In the genomic region with DNA sequence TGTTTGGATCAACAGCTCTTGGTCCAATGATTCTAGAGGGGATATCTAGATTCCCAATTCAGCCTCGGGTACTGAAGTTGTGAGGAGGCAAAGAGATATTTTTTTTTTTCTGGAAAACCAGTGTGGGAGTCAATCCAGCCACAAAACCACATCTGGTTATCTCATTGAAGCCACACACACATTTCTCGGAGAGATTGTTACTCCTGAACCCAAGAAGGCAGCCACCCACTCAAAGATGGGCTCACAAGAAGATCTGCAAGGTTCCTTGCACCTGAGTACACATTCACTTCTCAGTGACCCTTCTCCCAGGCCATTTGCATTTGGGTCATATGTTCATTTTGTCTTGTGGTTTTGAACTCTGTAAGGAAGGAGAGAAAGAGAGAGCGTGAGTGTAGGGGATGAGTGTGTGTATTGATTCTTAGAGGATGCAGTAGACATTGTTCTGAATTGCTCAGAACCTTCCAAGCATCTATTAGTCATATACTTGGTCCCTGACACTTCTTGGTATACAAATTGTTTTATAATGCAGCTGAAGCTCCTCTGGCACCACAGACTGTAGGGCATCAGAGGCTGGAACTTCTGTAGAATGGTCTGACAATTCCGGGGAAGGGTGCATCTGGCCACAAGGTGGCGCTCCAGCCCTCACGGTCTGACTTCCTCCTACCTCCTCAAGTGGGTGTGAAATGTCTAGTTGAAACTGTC, we compare ENCODE assay signal across 1 cellular context.
A peak's percentile ranks its signal among the peaks of the same experiment; 100 is the strongest.
TF ChIP-seq lines count a peak whose summit lies in the region.

No MANE protein-coding gene starts in this region.

TF ChIP-seq in K562, 482 proteins besides CTCF, POLR2A, EP300 and RAD21 (continued from another document and continues in another):
- TF ChIP-seq ZNF398 (CRISPR knock-in tag; IDR thresholded peaks at IDR 0.05) (no peak), TARDBP (IDR thresholded peaks at IDR 0.05) (0 out of 2 replicates have a peak, but pooled peaks have one; percentile 37), ZNF717 (CRISPR knock-in tag; IDR thresholded peaks at IDR 0.05) (no peak), ZKSCAN1 (IDR thresholded peaks at IDR 0.05; ENCODE audit: low read depth, low read length) (no peak; the same call in 1 of the 2 replicates), GTF2A2 (tag; IDR thresholded peaks at IDR 0.05) (no peak), ILK (tag; IDR thresholded peaks at IDR 0.05; ENCODE audit: borderline replicate concordance, low read depth) (no peak), ETV6 (IDR thresholded peaks at IDR 0.05; ENCODE audit: borderline replicate concordance in 1 of 2, low read depth in 2 of 2, low read length in 1 of 2) (no peak), ETV6 (CRISPR knock-in tag; IDR thresholded peaks at IDR 0.05; ENCODE audit: borderline replicate concordance) (no peak), SRSF9 (IDR thresholded peaks at IDR 0.05; ENCODE audit: borderline replicate concordance, low read depth, low read length) (no peak), TEAD4 (IDR thresholded peaks at IDR 0.05; ENCODE audit: low read length) (peak; percentile 96), TEAD4 (CRISPR knock-in tag; IDR thresholded peaks at IDR 0.05; ENCODE audit: borderline replicate concordance) (no peak), ZBTB33 (CRISPR knock-in tag; IDR thresholded peaks at IDR 0.05) (0 out of 2 replicates have a peak, but pooled peaks have one; percentile 19), WHSC1 (IDR thresholded peaks at IDR 0.05; ENCODE audit: low read length) (no peak), ZNF197 (CRISPR knock-in tag; IDR thresholded peaks at IDR 0.05; ENCODE audit: low read depth) (no peak), FOXM1 (IDR thresholded peaks at IDR 0.05; ENCODE audit: low read depth) (peak; percentile 88), FOXM1 (CRISPR knock-in tag; IDR thresholded peaks at IDR 0.05; ENCODE audit: low read depth) (no peak), ZNF12 (CRISPR knock-in tag; IDR thresholded peaks at IDR 0.05) (no peak), ZC3H8 (IDR thresholded peaks at IDR 0.05) (no peak), ZNF263 (CRISPR knock-in tag; IDR thresholded peaks at IDR 0.05; ENCODE audit: borderline replicate concordance) (no peak), SAFB2 (IDR thresholded peaks at IDR 0.05; ENCODE audit: borderline replicate concordance, low read depth, low read length, severe bottlenecking) (no peak), TCF7 (IDR thresholded peaks at IDR 0.05; ENCODE audit: borderline replicate concordance) (0 out of 2 replicates have a peak, but pooled peaks have one; percentile 20), SREBF1 (IDR thresholded peaks at IDR 0.05; ENCODE audit: borderline replicate concordance, low read depth, low read length) (no peak), FOXA3 (CRISPR knock-in tag; conservative IDR thresholded peaks at IDR 0.05 in 1 of 2, IDR thresholded peaks at IDR 0.05 in 1 of 2) (peak in 1 of 2 experiments; percentile 77; a peak in 2 of 4 replicates), HDAC8 (tag; IDR thresholded peaks at IDR 0.05) (no peak), MXI1 (IDR thresholded peaks at IDR 0.05; ENCODE audit: low read depth, low read length) (no peak), RB1 (IDR thresholded peaks at IDR 0.05; ENCODE audit: low read depth) (peak; percentile 58), ZNF644 (tag; IDR thresholded peaks at IDR 0.05; ENCODE audit: low read depth) (no peak), ZNF212 (CRISPR knock-in tag; IDR thresholded peaks at IDR 0.05) (no peak), GTF2B (IDR thresholded peaks at IDR 0.05; ENCODE audit: extremely low read depth, insufficient read length) (no peak), ZNF695 (CRISPR knock-in tag; IDR thresholded peaks at IDR 0.05) (no peak), ZNF175 (CRISPR knock-in tag; IDR thresholded peaks at IDR 0.05; ENCODE audit: low read depth) (0 out of 2 replicates have a peak, but pooled peaks have one; percentile 40), PML (IDR thresholded peaks at IDR 0.05; ENCODE audit: low read length) (peak; percentile 93), CSDE1 (IDR thresholded peaks at IDR 0.05) (no peak), GATA2 (CRISPR knock-in tag; IDR thresholded peaks at IDR 0.05) (peak; percentile 85), TCF15 (CRISPR knock-in tag; IDR thresholded peaks at IDR 0.05) (no peak), ATF6 (CRISPR knock-in tag; IDR thresholded peaks at IDR 0.05) (peak; percentile 79), GATAD2B (IDR thresholded peaks at IDR 0.05; ENCODE audit: borderline replicate concordance) (no peak), ZNF140 (CRISPR knock-in tag; IDR thresholded peaks at IDR 0.05) (no peak), SMAD2 (IDR thresholded peaks at IDR 0.05; ENCODE audit: low read depth, low read length) (no peak), MAX (CRISPR knock-in tag; IDR thresholded peaks at IDR 0.05) (no peak), ZNF23 (CRISPR knock-in tag; IDR thresholded peaks at IDR 0.05) (no peak), RAD51 (IDR thresholded peaks at IDR 0.05; ENCODE audit: borderline replicate concordance, low read depth) (no peak), CCNT2 (IDR thresholded peaks at IDR 0.05; ENCODE audit: borderline replicate concordance, extremely low read depth, insufficient read length, low read depth, low read length) (peak; percentile 51), ATF2 (CRISPR knock-in tag; IDR thresholded peaks at IDR 0.05) (no peak), FOSL1 (tag; conservative IDR thresholded peaks at IDR 0.05) (peak; percentile 55), SNRNP70 (optimal IDR thresholded peaks at IDR 0.05; ENCODE audit: low read depth, low read length) (no peak), SAP30 (IDR thresholded peaks at IDR 0.05; ENCODE audit: borderline replicate concordance, insufficient read depth, low read depth, low read length, poor library complexity, severe bottlenecking) (no peak), ZC3H4 (CRISPR knock-in tag; IDR thresholded peaks at IDR 0.05; ENCODE audit: borderline replicate concordance) (no peak)
- TF ChIP-seq, protein P1, sequence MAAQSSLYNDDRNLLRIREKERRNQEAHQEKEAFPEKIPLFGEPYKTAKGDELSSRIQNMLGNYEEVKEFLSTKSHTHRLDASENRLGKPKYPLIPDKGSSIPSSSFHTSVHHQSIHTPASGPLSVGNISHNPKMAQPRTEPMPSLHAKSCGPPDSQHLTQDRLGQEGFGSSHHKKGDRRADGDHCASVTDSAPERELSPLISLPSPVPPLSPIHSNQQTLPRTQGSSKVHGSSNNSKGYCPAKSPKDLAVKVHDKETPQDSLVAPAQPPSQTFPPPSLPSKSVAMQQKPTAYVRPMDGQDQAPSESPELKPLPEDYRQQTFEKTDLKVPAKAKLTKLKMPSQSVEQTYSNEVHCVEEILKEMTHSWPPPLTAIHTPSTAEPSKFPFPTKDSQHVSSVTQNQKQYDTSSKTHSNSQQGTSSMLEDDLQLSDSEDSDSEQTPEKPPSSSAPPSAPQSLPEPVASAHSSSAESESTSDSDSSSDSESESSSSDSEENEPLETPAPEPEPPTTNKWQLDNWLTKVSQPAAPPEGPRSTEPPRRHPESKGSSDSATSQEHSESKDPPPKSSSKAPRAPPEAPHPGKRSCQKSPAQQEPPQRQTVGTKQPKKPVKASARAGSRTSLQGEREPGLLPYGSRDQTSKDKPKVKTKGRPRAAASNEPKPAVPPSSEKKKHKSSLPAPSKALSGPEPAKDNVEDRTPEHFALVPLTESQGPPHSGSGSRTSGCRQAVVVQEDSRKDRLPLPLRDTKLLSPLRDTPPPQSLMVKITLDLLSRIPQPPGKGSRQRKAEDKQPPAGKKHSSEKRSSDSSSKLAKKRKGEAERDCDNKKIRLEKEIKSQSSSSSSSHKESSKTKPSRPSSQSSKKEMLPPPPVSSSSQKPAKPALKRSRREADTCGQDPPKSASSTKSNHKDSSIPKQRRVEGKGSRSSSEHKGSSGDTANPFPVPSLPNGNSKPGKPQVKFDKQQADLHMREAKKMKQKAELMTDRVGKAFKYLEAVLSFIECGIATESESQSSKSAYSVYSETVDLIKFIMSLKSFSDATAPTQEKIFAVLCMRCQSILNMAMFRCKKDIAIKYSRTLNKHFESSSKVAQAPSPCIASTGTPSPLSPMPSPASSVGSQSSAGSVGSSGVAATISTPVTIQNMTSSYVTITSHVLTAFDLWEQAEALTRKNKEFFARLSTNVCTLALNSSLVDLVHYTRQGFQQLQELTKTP (IDR thresholded peaks at IDR 0.05; ENCODE audit: low read depth in 1 of 2, partially characterized antibody in 2 of 2), result peak in 1 of 2 experiments; percentile 69
- TF ChIP-seq, protein P2, sequence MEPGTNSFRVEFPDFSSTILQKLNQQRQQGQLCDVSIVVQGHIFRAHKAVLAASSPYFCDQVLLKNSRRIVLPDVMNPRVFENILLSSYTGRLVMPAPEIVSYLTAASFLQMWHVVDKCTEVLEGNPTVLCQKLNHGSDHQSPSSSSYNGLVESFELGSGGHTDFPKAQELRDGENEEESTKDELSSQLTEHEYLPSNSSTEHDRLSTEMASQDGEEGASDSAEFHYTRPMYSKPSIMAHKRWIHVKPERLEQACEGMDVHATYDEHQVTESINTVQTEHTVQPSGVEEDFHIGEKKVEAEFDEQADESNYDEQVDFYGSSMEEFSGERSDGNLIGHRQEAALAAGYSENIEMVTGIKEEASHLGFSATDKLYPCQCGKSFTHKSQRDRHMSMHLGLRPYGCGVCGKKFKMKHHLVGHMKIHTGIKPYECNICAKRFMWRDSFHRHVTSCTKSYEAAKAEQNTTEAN (CRISPR knock-in tag; IDR thresholded peaks at IDR 0.05), result no peak
- TF ChIP-seq, protein P3, sequence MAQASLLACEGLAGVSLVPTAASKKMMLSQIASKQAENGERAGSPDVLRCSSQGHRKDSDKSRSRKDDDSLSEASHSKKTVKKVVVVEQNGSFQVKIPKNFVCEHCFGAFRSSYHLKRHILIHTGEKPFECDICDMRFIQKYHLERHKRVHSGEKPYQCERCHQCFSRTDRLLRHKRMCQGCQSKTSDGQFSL (CRISPR knock-in tag; IDR thresholded peaks at IDR 0.05), result no peak
- TF ChIP-seq, protein P3 (tag; IDR thresholded peaks at IDR 0.05), result no peak
